In the genomic region with DNA sequence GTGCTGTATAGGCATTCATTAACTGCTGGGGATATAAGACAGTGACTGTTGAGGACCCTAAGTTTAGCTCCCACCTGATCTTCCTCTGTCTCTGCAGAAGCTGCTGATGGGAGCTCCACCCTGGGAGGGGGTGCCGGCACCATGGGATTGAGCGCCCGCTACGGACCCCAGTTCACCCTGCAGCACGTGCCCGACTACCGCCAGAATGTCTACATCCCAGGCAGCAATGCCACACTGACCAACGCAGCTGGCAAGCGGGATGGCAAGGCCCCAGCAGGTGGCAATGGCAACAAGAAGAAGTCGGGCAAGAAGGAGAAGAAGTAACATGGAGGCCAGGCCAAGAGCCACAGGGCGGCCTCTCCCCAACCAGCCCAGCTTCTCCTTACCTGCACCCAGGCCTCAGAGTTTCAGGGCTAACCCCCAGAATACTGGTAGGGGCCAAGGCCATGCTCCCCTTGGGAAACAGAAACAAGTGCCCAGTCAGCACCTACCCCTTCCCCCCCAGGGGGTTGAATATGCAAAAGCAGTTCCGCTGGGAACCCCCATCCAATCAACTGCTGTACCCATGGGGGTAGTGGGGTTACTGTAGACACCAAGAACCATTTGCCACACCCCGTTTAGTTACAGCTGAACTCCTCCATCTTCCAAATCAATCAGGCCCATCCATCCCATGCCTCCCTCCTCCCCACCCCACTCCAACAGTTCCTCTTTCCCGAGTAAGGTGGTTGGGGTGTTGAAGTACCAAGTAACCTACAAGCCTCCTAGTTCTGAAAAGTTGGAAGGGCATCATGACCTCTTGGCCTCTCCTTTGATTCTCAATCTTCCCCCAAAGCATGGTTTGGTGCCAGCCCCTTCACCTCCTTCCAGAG, we compare ENCODE assay signal across 1 cellular context.
TF ChIP-seq lines count a peak whose summit lies in the region.

No MANE protein-coding gene starts in this region.

TF ChIP-seq in GM12878, 131 proteins besides CTCF, POLR2A, EP300 and RAD21 (continued from another document and continues in another):
- TF ChIP-seq, protein P1, sequence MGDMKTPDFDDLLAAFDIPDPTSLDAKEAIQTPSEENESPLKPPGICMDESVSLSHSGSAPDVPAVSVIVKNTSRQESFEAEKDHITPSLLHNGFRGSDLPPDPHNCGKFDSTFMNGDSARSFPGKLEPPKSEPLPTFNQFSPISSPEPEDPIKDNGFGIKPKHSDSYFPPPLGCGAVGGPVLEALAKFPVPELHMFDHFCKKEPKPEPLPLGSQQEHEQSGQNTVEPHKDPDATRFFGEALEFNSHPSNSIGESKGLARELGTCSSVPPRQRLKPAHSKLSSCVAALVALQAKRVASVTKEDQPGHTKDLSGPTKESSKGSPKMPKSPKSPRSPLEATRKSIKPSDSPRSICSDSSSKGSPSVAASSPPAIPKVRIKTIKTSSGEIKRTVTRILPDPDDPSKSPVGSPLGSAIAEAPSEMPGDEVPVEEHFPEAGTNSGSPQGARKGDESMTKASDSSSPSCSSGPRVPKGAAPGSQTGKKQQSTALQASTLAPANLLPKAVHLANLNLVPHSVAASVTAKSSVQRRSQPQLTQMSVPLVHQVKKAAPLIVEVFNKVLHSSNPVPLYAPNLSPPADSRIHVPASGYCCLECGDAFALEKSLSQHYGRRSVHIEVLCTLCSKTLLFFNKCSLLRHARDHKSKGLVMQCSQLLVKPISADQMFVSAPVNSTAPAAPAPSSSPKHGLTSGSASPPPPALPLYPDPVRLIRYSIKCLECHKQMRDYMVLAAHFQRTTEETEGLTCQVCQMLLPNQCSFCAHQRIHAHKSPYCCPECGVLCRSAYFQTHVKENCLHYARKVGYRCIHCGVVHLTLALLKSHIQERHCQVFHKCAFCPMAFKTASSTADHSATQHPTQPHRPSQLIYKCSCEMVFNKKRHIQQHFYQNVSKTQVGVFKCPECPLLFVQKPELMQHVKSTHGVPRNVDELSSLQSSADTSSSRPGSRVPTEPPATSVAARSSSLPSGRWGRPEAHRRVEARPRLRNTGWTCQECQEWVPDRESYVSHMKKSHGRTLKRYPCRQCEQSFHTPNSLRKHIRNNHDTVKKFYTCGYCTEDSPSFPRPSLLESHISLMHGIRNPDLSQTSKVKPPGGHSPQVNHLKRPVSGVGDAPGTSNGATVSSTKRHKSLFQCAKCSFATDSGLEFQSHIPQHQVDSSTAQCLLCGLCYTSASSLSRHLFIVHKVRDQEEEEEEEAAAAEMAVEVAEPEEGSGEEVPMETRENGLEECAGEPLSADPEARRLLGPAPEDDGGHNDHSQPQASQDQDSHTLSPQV (IDR thresholded peaks at IDR 0.05): no peak; the same call in 1 of the 2 replicates
- TF ChIP-seq, protein P2, sequence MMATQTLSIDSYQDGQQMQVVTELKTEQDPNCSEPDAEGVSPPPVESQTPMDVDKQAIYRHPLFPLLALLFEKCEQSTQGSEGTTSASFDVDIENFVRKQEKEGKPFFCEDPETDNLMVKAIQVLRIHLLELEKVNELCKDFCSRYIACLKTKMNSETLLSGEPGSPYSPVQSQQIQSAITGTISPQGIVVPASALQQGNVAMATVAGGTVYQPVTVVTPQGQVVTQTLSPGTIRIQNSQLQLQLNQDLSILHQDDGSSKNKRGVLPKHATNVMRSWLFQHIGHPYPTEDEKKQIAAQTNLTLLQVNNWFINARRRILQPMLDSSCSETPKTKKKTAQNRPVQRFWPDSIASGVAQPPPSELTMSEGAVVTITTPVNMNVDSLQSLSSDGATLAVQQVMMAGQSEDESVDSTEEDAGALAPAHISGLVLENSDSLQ (IDR thresholded peaks at IDR 0.05): no peak
- TF ChIP-seq BHLHE40 (IDR thresholded peaks at IDR 0.05; ENCODE audit: borderline replicate concordance in 1 of 2, low read depth in 2 of 2, low read length in 1 of 2): peak; percentile 22 to 68; a peak in 2 of 4 replicates
- no peak for TF ChIP-seq ZBED1 (IDR thresholded peaks at IDR 0.05; ENCODE audit: borderline replicate concordance)
- no peak for TF ChIP-seq RBBP5 (conservative IDR thresholded peaks at IDR 0.05)
- TF ChIP-seq, protein P3, sequence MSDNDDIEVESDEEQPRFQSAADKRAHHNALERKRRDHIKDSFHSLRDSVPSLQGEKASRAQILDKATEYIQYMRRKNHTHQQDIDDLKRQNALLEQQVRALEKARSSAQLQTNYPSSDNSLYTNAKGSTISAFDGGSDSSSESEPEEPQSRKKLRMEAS (IDR thresholded peaks at IDR 0.05; ENCODE audit: low read depth, low read length): no peak
- peak; percentile 44; the same call in 1 of the 2 replicates for TF ChIP-seq YY1 (IDR thresholded peaks at IDR 0.05; ENCODE audit: low read depth, low read length)
- TF ChIP-seq, protein P4, sequence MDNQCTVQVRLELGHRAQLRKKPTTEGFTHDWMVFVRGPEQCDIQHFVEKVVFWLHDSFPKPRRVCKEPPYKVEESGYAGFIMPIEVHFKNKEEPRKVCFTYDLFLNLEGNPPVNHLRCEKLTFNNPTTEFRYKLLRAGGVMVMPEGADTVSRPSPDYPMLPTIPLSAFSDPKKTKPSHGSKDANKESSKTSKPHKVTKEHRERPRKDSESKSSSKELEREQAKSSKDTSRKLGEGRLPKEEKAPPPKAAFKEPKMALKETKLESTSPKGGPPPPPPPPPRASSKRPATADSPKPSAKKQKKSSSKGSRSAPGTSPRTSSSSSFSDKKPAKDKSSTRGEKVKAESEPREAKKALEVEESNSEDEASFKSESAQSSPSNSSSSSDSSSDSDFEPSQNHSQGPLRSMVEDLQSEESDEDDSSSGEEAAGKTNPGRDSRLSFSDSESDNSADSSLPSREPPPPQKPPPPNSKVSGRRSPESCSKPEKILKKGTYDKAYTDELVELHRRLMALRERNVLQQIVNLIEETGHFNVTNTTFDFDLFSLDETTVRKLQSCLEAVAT (IDR thresholded peaks at IDR 0.05): no peak
- no peak for TF ChIP-seq MYC (IDR thresholded peaks at IDR 0.05; ENCODE audit: insufficient read depth, insufficient read length, insufficient replicate concordance, low read length, severe bottlenecking)
- TF ChIP-seq EGR1 (IDR thresholded peaks at IDR 0.05; ENCODE audit: borderline replicate concordance in 1 of 2, low read depth in 2 of 2, low read length in 2 of 2): no peak
- TF ChIP-seq, protein P5, sequence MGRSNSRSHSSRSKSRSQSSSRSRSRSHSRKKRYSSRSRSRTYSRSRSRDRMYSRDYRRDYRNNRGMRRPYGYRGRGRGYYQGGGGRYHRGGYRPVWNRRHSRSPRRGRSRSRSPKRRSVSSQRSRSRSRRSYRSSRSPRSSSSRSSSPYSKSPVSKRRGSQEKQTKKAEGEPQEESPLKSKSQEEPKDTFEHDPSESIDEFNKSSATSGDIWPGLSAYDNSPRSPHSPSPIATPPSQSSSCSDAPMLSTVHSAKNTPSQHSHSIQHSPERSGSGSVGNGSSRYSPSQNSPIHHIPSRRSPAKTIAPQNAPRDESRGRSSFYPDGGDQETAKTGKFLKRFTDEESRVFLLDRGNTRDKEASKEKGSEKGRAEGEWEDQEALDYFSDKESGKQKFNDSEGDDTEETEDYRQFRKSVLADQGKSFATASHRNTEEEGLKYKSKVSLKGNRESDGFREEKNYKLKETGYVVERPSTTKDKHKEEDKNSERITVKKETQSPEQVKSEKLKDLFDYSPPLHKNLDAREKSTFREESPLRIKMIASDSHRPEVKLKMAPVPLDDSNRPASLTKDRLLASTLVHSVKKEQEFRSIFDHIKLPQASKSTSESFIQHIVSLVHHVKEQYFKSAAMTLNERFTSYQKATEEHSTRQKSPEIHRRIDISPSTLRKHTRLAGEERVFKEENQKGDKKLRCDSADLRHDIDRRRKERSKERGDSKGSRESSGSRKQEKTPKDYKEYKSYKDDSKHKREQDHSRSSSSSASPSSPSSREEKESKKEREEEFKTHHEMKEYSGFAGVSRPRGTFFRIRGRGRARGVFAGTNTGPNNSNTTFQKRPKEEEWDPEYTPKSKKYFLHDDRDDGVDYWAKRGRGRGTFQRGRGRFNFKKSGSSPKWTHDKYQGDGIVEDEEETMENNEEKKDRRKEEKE (IDR thresholded peaks at IDR 0.05): no peak
- TF ChIP-seq RELA (IDR thresholded peaks at IDR 0.05; ENCODE audit: borderline replicate concordance, partially characterized antibody): peak; percentile 92
- TF ChIP-seq STAT1 (conservative IDR thresholded peaks at IDR 0.05): no peak
- no peak for TF ChIP-seq TARDBP (IDR thresholded peaks at IDR 0.05; ENCODE audit: borderline replicate concordance)
- no peak for TF ChIP-seq ETV6 (conservative IDR thresholded peaks at IDR 0.05 in 1 of 2, IDR thresholded peaks at IDR 0.05 in 1 of 2; ENCODE audit: borderline replicate concordance in 1 of 2, low read depth in 1 of 2)
- no peak for TF ChIP-seq GABPA (IDR thresholded peaks at IDR 0.05; ENCODE audit: low read depth)
- TF ChIP-seq ZSCAN29 (IDR thresholded peaks at IDR 0.05): no peak
- no peak for TF ChIP-seq CHD1 (IDR thresholded peaks at IDR 0.05; ENCODE audit: low read depth, low read length)
- TF ChIP-seq SREBF1 (IDR thresholded peaks at IDR 0.05; ENCODE audit: low read length): no peak
- TF ChIP-seq HDAC6 (IDR thresholded peaks at IDR 0.05; ENCODE audit: unreplicated experiment): no peak
- TF ChIP-seq MEF2A (IDR thresholded peaks at IDR 0.05; ENCODE audit: insufficient read depth, low read depth, low read length): peak; percentile 20; the same call in 1 of the 2 replicates
- TF ChIP-seq WRNIP1 (IDR thresholded peaks at IDR 0.05; ENCODE audit: borderline replicate concordance, low read depth, low read length): no peak
- TF ChIP-seq ZNF384 (IDR thresholded peaks at IDR 0.05; ENCODE audit: borderline replicate concordance, low read depth, low read length): no peak
- TF ChIP-seq MEF2B (IDR thresholded peaks at IDR 0.05; ENCODE audit: partially characterized antibody, poor library complexity, severe bottlenecking): peak; percentile 86
- TF ChIP-seq, protein P6, sequence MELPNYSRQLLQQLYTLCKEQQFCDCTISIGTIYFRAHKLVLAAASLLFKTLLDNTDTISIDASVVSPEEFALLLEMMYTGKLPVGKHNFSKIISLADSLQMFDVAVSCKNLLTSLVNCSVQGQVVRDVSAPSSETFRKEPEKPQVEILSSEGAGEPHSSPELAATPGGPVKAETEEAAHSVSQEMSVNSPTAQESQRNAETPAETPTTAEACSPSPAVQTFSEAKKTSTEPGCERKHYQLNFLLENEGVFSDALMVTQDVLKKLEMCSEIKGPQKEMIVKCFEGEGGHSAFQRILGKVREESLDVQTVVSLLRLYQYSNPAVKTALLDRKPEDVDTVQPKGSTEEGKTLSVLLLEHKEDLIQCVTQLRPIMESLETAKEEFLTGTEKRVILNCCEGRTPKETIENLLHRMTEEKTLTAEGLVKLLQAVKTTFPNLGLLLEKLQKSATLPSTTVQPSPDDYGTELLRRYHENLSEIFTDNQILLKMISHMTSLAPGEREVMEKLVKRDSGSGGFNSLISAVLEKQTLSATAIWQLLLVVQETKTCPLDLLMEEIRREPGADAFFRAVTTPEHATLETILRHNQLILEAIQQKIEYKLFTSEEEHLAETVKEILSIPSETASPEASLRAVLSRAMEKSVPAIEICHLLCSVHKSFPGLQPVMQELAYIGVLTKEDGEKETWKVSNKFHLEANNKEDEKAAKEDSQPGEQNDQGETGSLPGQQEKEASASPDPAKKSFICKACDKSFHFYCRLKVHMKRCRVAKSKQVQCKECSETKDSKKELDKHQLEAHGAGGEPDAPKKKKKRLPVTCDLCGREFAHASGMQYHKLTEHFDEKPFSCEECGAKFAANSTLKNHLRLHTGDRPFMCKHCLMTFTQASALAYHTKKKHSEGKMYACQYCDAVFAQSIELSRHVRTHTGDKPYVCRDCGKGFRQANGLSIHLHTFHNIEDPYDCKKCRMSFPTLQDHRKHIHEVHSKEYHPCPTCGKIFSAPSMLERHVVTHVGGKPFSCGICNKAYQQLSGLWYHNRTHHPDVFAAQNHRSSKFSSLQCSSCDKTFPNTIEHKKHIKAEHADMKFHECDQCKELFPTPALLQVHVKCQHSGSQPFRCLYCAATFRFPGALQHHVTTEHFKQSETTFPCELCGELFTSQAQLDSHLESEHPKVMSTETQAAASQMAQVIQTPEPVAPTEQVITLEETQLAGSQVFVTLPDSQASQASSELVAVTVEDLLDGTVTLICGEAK (IDR thresholded peaks at IDR 0.05; ENCODE audit: borderline replicate concordance): no peak
- TF ChIP-seq PML (IDR thresholded peaks at IDR 0.05; ENCODE audit: low read length): no peak
- TF ChIP-seq, protein P7, sequence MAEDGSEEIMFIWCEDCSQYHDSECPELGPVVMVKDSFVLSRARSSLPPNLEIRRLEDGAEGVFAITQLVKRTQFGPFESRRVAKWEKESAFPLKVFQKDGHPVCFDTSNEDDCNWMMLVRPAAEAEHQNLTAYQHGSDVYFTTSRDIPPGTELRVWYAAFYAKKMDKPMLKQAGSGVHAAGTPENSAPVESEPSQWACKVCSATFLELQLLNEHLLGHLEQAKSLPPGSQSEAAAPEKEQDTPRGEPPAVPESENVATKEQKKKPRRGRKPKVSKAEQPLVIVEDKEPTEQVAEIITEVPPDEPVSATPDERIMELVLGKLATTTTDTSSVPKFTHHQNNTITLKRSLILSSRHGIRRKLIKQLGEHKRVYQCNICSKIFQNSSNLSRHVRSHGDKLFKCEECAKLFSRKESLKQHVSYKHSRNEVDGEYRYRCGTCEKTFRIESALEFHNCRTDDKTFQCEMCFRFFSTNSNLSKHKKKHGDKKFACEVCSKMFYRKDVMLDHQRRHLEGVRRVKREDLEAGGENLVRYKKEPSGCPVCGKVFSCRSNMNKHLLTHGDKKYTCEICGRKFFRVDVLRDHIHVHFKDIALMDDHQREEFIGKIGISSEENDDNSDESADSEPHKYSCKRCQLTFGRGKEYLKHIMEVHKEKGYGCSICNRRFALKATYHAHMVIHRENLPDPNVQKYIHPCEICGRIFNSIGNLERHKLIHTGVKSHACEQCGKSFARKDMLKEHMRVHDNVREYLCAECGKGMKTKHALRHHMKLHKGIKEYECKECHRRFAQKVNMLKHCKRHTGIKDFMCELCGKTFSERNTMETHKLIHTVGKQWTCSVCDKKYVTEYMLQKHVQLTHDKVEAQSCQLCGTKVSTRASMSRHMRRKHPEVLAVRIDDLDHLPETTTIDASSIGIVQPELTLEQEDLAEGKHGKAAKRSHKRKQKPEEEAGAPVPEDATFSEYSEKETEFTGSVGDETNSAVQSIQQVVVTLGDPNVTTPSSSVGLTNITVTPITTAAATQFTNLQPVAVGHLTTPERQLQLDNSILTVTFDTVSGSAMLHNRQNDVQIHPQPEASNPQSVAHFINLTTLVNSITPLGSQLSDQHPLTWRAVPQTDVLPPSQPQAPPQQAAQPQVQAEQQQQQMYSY (CRISPR knock-in tag; IDR thresholded peaks at IDR 0.05): no peak
- TF ChIP-seq BCL11A (IDR thresholded peaks at IDR 0.05; ENCODE audit: low read depth, low read length): 0 out of 2 replicates have a peak, but pooled peaks have one; percentile 35
